In the genomic region with DNA sequence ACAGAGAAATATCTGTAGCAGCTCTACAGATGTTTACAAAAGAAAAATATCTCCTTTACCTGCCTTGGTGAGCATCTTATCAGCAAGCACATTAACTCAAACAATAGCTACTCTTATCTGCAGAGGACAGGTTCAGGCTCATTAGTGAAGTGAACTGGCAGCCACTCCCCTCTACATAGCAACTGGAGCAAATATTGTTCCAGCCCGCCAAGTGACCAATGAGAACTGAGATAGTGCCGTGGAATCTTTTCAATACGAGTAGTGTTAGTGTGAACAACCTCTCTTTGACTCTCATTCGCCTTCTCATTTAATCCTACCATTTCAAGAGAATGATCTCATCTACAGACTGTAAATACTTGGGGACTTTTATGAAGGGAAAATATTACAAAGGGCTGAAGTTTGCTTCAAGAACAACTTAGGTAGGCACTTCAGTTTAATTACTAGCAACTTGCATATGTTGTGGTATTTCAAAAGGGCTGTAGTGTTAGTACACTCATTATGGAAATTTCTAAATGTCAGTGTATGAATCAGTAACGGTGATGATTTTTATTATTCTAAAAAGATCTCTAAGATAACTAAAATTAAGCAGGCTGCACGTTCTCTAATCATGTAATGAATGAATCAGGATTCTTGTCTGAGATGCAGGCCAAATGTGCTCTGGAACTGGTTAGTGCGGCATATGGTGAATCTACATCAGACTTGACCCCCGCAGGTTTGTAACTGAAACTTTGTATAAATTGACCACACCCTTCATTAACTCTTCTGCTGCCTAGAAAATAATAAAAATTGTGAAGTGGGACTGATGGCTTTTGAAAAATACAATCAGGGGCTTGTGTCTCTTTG, we compare ENCODE assay signal across 8 cellular contexts.
A peak's percentile ranks its signal among the peaks of the same experiment; 100 is the strongest.
DNase-seq lines count a peak whose midpoint lies in the region; ATAC-seq and TF ChIP-seq lines count a peak whose summit lies in the region.

No MANE protein-coding gene starts in this region.

- H3K9me3 ChIP-seq in body of pancreas (no peaks in the 10 kb centered on the region), muscle layer of duodenum (ENCODE audit: control insufficient read depth in 1 of 2, low read length in 2 of 2) (no peaks in the 10 kb centered on the region)

- intact Hi-C loops in body of pancreas (cut with DNase I) = no loop called here

- H3K27me3 ChIP-seq in body of pancreas (no peaks in the 10 kb centered on the region), muscle layer of duodenum (ENCODE audit: low read depth, low read length) (no peaks in the 10 kb centered on the region)

- ATAC-seq in body of pancreas (peak; percentile 98), HG03342 (IDR thresholded peaks at IDR 0.05; ENCODE audit: unreplicated experiment) (no peak), HG03520 (IDR thresholded peaks at IDR 0.05; ENCODE audit: unreplicated experiment) (no peak)

- peak; percentile 86 for DNase-seq in DMS 273 treated with DMSO at 0.1 percent for 48 hours (lab: John Stamatoyannopoulos, UW)
- DNase-seq in NCI-H2029 treated with DMSO at 0.1 percent for 48 hours (lab: John Stamatoyannopoulos, UW) = peak; percentile 32
- peak; percentile 52 to 63 (median 57) for DNase-seq in body of pancreas
- DNase-seq in Kasumi-1 (lab: John Stamatoyannopoulos, UW) = no peak
- no peak for DNase-seq in activated CD4-positive, CD25-positive, alpha-beta regulatory T cell (lab: John Stamatoyannopoulos, UW)

- TF ChIP-seq CTCF in body of pancreas (IDR thresholded peaks at IDR 0.05) = no peak

- no peaks in the 10 kb centered on the region for H3K36me3 ChIP-seq in body of pancreas (replicated peaks in 1 of 2; ENCODE audit: insufficient read depth in 1 of 2, low read depth in 2 of 2)
- no peaks in the 10 kb centered on the region for H3K36me3 ChIP-seq in muscle layer of duodenum (ENCODE audit: control insufficient read depth in 1 of 2, insufficient read depth in 2 of 2, low read length in 2 of 2)

- 19 to 29% methylated on average over 8 of the region's 8 CpGs for whole genome bisulfite sequencing in body of pancreas, 2 donors

- no peak for TF ChIP-seq POLR2A in body of pancreas (IDR thresholded peaks at IDR 0.05)

- H3K4me3 ChIP-seq in body of pancreas (no peak overlapping the region), muscle layer of duodenum (ENCODE audit: low read depth in 1 of 2, low read length in 2 of 2) (peak overlapping the region in 1 of 2 donors; percentile 18)

- H3K27ac ChIP-seq in body of pancreas (no peak overlapping the region), muscle layer of duodenum (ENCODE audit: low read length) (peak overlapping the region; percentile 50)

- H3K4me1 ChIP-seq in body of pancreas (peaks cover 11% of the 10 kb centered on the region), muscle layer of duodenum (ENCODE audit: control insufficient read depth in 1 of 2, insufficient read depth in 2 of 2, low read length in 2 of 2) (no peaks in the 10 kb centered on the region)

Comparison
In these comparisons a context has a peak if more than half of its experiments do, and no peak if none do; other contexts are left out.
1. DNase-seq: peak in DMS 273 treated with DMSO at 0.1 percent for 48 hours (single experiment), NCI-H2029 treated with DMSO at 0.1 percent for 48 hours (single experiment) and body of pancreas (4 of 4); none in Kasumi-1 (0 of 2) and activated CD4-positive, CD25-positive, alpha-beta regulatory T cell (0 of 4).